ENCODE assay signal across 17 cellular contexts in genomic region chr6:125274935-125275334, GRCh38.
"Had no signal": no experiment of that assay in that cellular context is flagged by ENCODE, and none has a peak within 500 bp of the region (broad histone marks: within the 10 kb centered on the region; RNA-seq: fewer than 3 reads in every experiment).

No MANE protein-coding gene starts in this region.

- H3K4me3 Mint-ChIP-seq: activated B cell treated with CpG ODN at 0.5 μM for 24 hours; activated CD8-positive, alpha-beta T cell treated with anti-CD3 and anti-CD28 coated beads for 36 hours; activated naive CD4-positive, alpha-beta T cell treated with anti-CD3 and anti-CD28 coated beads, Interleukin-2, amount 50 U/mL, for 24 hours; activated T-cell treated with anti-CD3 and anti-CD28 coated beads, Interleukin-2, amount 50 U/mL, for 4 hours; mesothelial cell of epicardium had no signal

- H3K27me3 ChIP-seq: adrenal gland, pancreas had no signal

- H3K4me3 ChIP-seq: adrenal gland, coronary artery, pancreas, thoracic aorta had no signal

- H3K27ac Mint-ChIP-seq: activated B cell treated with CpG ODN at 0.5 μM for 24 hours; activated CD8-positive, alpha-beta T cell treated with anti-CD3 and anti-CD28 coated beads for 36 hours; activated naive CD4-positive, alpha-beta T cell treated with anti-CD3 and anti-CD28 coated beads, Interleukin-2, amount 50 U/mL, for 24 hours; mesothelial cell of epicardium had no signal

- H3K4me1 Mint-ChIP-seq: activated B cell treated with CpG ODN at 0.5 μM for 24 hours had no signal

- H3K27ac ChIP-seq: coronary artery, pancreas had no signal

- H3K9me3 ChIP-seq: adrenal gland, pancreas, thoracic aorta had no signal

- H3K27me3 Mint-ChIP-seq: activated B cell treated with CpG ODN at 0.5 μM for 24 hours; activated CD8-positive, alpha-beta T cell treated with anti-CD3 and anti-CD28 coated beads for 36 hours; activated naive CD4-positive, alpha-beta T cell treated with anti-CD3 and anti-CD28 coated beads, Interleukin-2, amount 50 U/mL, for 24 hours; effector memory CD8-positive, alpha-beta T cell had no signal

- ATAC-seq: activated CD8-positive, alpha-beta T cell treated with anti-CD3 and anti-CD28 coated beads for 36 hours; activated T-cell treated with anti-CD3 and anti-CD28 coated beads, Interleukin-2, amount 50 U/mL, for 4 hours; effector memory CD8-positive, alpha-beta T cell; sciatic nerve had no signal

- DNase-seq: activated B cell treated with CpG ODN at 0.5 μM for 24 hours; activated CD4-positive, alpha-beta T cell treated with anti-CD3 and anti-CD28 coated beads for 48 hours; activated CD8-positive, alpha-beta T cell treated with anti-CD3 and anti-CD28 coated beads for 36 hours; activated effector memory CD4-positive, alpha-beta T cell treated with Interleukin-2 at 50 U/mL for 16 hours; activated T-cell treated with anti-CD3 and anti-CD28 coated beads, Interleukin-2, amount 50 U/mL, for 4 hours; adrenal gland; caudate nucleus; effector memory CD8-positive, alpha-beta T cell; islet precursor cell; pancreas; stimulated activated CD4-positive, alpha-beta T cell treated with anti-CD3 and anti-CD28 coated beads, Interleukin-1b, Interleukin-23, amount 100 ng/mL, for 48 hours; T-helper 2 cell had no signal

- H3K4me1 ChIP-seq: pancreas had no signal

- H3K9me3 Mint-ChIP-seq: activated B cell treated with CpG ODN at 0.5 μM for 24 hours; activated CD8-positive, alpha-beta T cell treated with anti-CD3 and anti-CD28 coated beads for 36 hours; activated naive CD4-positive, alpha-beta T cell treated with anti-CD3 and anti-CD28 coated beads, Interleukin-2, amount 50 U/mL, for 24 hours; activated T-cell treated with anti-CD3 and anti-CD28 coated beads, Interleukin-2, amount 50 U/mL, for 4 hours; effector memory CD8-positive, alpha-beta T cell; mesothelial cell of epicardium had no signal
